8 cellular contexts compared by ENCODE assay signal in the genomic region with DNA sequence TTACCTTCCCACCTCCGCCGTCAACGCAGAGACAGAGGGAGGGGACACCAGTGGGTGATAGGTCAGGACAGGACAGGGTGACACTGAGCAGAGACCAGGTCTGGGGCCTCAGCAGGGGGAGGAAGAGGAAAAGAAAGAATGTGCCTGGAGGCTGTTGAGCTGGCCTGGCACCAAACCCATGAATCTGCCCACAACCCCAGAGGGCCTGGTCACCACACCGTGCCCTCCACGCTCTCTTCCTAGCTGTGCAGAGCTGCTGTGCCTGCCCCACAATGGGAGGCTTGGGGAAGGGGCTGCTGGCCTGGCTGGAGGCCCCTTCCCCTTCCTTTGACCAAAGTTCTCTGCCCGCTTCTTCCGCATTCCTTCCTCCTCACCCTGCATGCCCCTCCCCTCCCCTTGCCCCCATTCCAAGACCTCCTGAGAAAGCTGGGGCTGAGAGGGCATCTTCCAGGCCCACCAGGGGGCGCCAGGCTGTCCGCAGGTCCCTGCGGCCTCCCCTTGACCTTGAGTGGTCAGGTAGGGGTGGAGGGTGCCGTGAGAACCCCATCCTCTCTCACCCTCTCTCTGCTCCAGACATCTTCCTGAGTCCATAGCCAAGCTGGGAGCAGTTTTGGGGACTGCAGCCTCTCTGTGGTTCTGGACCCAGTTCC. TPM values are rescaled to one million over a fixed set of nuclear protein-coding genes. Genes with fewer than 3 reads are reported as not detected.
DNase-seq lines count a peak whose midpoint lies in the region; ATAC-seq and TF ChIP-seq lines count a peak whose summit lies in the region.

No MANE protein-coding gene starts in this region.

- H3K36me3 Mint-ChIP-seq in CD14-positive monocyte (peaks cover 0 to 4% of the 10 kb centered on the region in 2 donors), H9 (ENCODE audit: insufficient read depth in 1 of 3, low read depth in 3 of 3) (no peaks in the 10 kb centered on the region; a peak in 1 of 7 replicates)

- no peak overlapping the region for H3K18ac ChIP-seq in H9 (ENCODE audit: insufficient read length, low read depth, low read length)
- H3K18ac ChIP-seq in mesenchymal stem cell (ENCODE audit: low read depth in 1 of 2, low read length in 2 of 2) = no peak overlapping the region

- H2AFZ ChIP-seq in H9 (ENCODE audit: low read length) (no peak overlapping the region), mesenchymal stem cell (ENCODE audit: low read depth, low read length) (no peak overlapping the region)

- in situ Hi-C loops in astrocyte of the cerebellum (cut with HindIII; ENCODE audit: low sequenced_read_pairs) = loop anchor here (25.0 kb wide), 1 partner anchor 453 kb away; no protein-coding TSS in a partner anchor

- H4K8ac ChIP-seq in H9 (replicated peaks; ENCODE audit: insufficient read length, low read depth, low read length) = no peak overlapping the region
- no peak overlapping the region for H4K8ac ChIP-seq in mesenchymal stem cell (ENCODE audit: low read length)

- H4K91ac ChIP-seq in H9 (ENCODE audit: insufficient read length, low read depth, low read length) (no peak overlapping the region), mesenchymal stem cell (ENCODE audit: low read length) (no peak overlapping the region)

- peak; percentile 36 for TF ChIP-seq CTCF in CD14-positive monocyte (IDR thresholded peaks at IDR 0.05)
- peak; percentile 85 for TF ChIP-seq CTCF in H9 (conservative IDR thresholded peaks at IDR 0.05)
- TF ChIP-seq CTCF in astrocyte of the cerebellum (IDR thresholded peaks at IDR 0.05; ENCODE audit: low read depth, low read length, missing control alignments) = peak; percentile 45
- TF ChIP-seq CTCF in kidney epithelial cell (IDR thresholded peaks at IDR 0.05; ENCODE audit: insufficient read depth, low read length, poor library complexity, severe bottlenecking) = peak; percentile 66

- peaks cover 36% of the 10 kb centered on the region for H3K27me3 ChIP-seq in H9 (ENCODE audit: insufficient read depth, low read length)
- peaks cover 75% of the 10 kb centered on the region for H3K27me3 ChIP-seq in kidney epithelial cell (ENCODE audit: control insufficient read depth, insufficient read depth, low read length)
- H3K27me3 ChIP-seq in mesenchymal stem cell (ENCODE audit: control insufficient read depth in 1 of 2, insufficient read depth in 1 of 2, low read length in 2 of 2) = peaks cover 79 to 86% of the 10 kb centered on the region in 2 experiments

- H4K5ac ChIP-seq in H9 (ENCODE audit: insufficient read length, low read depth, low read length) = no peak overlapping the region

- DNase-seq in CD14-positive monocyte (ENCODE audit: low spot score) (no peak), H9 (peak; percentile 81), astrocyte of the cerebellum (ENCODE audit: low read depth) (no peak), kidney epithelial cell (ENCODE audit: low read depth) (no peak), NCI-H748 treated with DMSO at 0.1 percent for 48 hours (lab: John Stamatoyannopoulos, UW) (no peak), NCI-H1105 treated with DMSO at 0.1 percent for 48 hours (lab: John Stamatoyannopoulos, UW) (no peak), mesenchymal stem cell (no peak)

- H3K4me3 Mint-ChIP-seq in CD14-positive monocyte (no peak overlapping the region), H9 (no peak overlapping the region)

- no peaks in the 10 kb centered on the region for H4K20me1 ChIP-seq in H9 (ENCODE audit: control insufficient read depth, insufficient read depth, insufficient read length)

- no peak for ATAC-seq in HG03571 (IDR thresholded peaks at IDR 0.05; ENCODE audit: unreplicated experiment)

- H3K4ac ChIP-seq in H9 (ENCODE audit: low read depth, low read length) = no peak overlapping the region
- H3K4ac ChIP-seq in mesenchymal stem cell (ENCODE audit: low read depth in 1 of 2, low read length in 2 of 2) = no peak overlapping the region

- H3K14ac ChIP-seq in H9 (ENCODE audit: insufficient read depth, low read length) (no peak overlapping the region; the same call in 1 of the 2 replicates), mesenchymal stem cell (ENCODE audit: low read length in 2 of 2) (no peak overlapping the region)

- H3K9ac ChIP-seq in H9 (ENCODE audit: extremely low read depth, insufficient read length, low read length) = no peak overlapping the region
- no peak overlapping the region for H3K9ac ChIP-seq in mesenchymal stem cell (ENCODE audit: low read length)

- H2BK12ac ChIP-seq in H9 (ENCODE audit: insufficient read length, low read depth, low read length) = no peak overlapping the region
- no peak overlapping the region for H2BK12ac ChIP-seq in mesenchymal stem cell (ENCODE audit: low read length in 2 of 2)

- peaks cover 4% of the 10 kb centered on the region for H3K23me2 ChIP-seq in H9 (ENCODE audit: insufficient read length, low read depth, low read length, poor library complexity, severe bottlenecking)

- H3K9me3 Mint-ChIP-seq in CD14-positive monocyte = peaks cover 0 to 7% (median 2%) of the 10 kb centered on the region in 7 donors
- no peaks in the 10 kb centered on the region for H3K9me3 Mint-ChIP-seq in H9

- H3K56ac ChIP-seq in H9 (ENCODE audit: insufficient read length, low read depth, low read length) = no peak overlapping the region

- peaks cover 50 to 65% (median 51%) of the 10 kb centered on the region in 3 donors for H3K27me3 Mint-ChIP-seq in CD14-positive monocyte (ENCODE audit: low read depth in 3 of 3)
- peaks cover 33% of the 10 kb centered on the region for H3K27me3 Mint-ChIP-seq in H9 (ENCODE audit: low read depth)

- H3K4me1 Mint-ChIP-seq in CD14-positive monocyte = peaks cover 1% of the 10 kb centered on the region
- peaks cover 9 to 17% of the 10 kb centered on the region in 2 experiments for H3K4me1 Mint-ChIP-seq in H9

- no peak overlapping the region for H2BK120ac ChIP-seq in H9 (ENCODE audit: low read depth, low read length, poor library complexity, severe bottlenecking)
- H2BK120ac ChIP-seq in mesenchymal stem cell (ENCODE audit: low read depth, low read length) = no peak overlapping the region

- H3K9me3 ChIP-seq in H9 (ENCODE audit: control insufficient read depth, low read depth, low read length) = no peaks in the 10 kb centered on the region
- H3K9me3 ChIP-seq in mesenchymal stem cell (ENCODE audit: control insufficient read depth, low read length) = no peaks in the 10 kb centered on the region

- H3K4me2 ChIP-seq in H9 (ENCODE audit: insufficient read depth, insufficient read length, low read length) (no peak overlapping the region), mesenchymal stem cell (ENCODE audit: low read length, poor library complexity, severe bottlenecking) (no peak overlapping the region)

- no peaks in the 10 kb centered on the region for H3K79me2 ChIP-seq in H9 (ENCODE audit: insufficient read depth, low read length)

- H3K4me1 ChIP-seq in H9 (ENCODE audit: insufficient read depth, low read length) (no peaks in the 10 kb centered on the region), mesenchymal stem cell (ENCODE audit: control insufficient read depth, insufficient read depth, low read depth, low read length) (peaks cover 15% of the 10 kb centered on the region)

- H2AK5ac ChIP-seq in H9 (ENCODE audit: insufficient read length, low read length) = no peak overlapping the region
- no peak overlapping the region for H2AK5ac ChIP-seq in mesenchymal stem cell (ENCODE audit: low read length, severe bottlenecking)

- WGBS in H9 (ENCODE audit: extremely low coverage, insufficient read length, low lambda C conversion rate) = no CpG with 5 or more reads among the region's 11 CpGs
- WGBS in mesenchymal stem cell = 52% methylated on average over 9 of the region's 11 CpGs

- no peaks in the 10 kb centered on the region for H3K36me3 ChIP-seq in kidney epithelial cell (ENCODE audit: control insufficient read depth, insufficient read depth, low read length)
- no peaks in the 10 kb centered on the region for H3K36me3 ChIP-seq in mesenchymal stem cell (ENCODE audit: control insufficient read depth in 1 of 2, insufficient read depth in 2 of 2, low read depth in 1 of 2, low read length in 2 of 2)

- H2BK15ac ChIP-seq in H9 (ENCODE audit: low read depth, low read length) (no peak overlapping the region), mesenchymal stem cell (ENCODE audit: low read depth, poor library complexity, severe bottlenecking) (no peak overlapping the region)

- no peak overlapping the region for H3T11ph ChIP-seq in H9 (ENCODE audit: low read length)

- H3K27ac Mint-ChIP-seq in CD14-positive monocyte (no peak overlapping the region), H9 (no peak overlapping the region)

- H3K27ac ChIP-seq in H9 (ENCODE audit: insufficient read length, low read depth, low read length) = no peak overlapping the region
- no peak overlapping the region for H3K27ac ChIP-seq in mesenchymal stem cell (ENCODE audit: low read length, poor library complexity, severe bottlenecking)

- intact Hi-C loops in CD14-positive monocyte (cut with micrococcal nuclease) = no loop called here

- H3K4me3 ChIP-seq in astrocyte of the cerebellum (ENCODE audit: low read depth, low read length) (no peak overlapping the region), kidney epithelial cell (ENCODE audit: low read depth, low read length) (no peak overlapping the region), mesenchymal stem cell (ENCODE audit: insufficient read depth in 1 of 2, low read depth in 1 of 2, low read length in 2 of 2) (no peak overlapping the region)

- H2BK5ac ChIP-seq in H9 (ENCODE audit: insufficient read length, low read length) (no peak overlapping the region), mesenchymal stem cell (ENCODE audit: low read depth, low read length, poor library complexity, severe bottlenecking) (no peak overlapping the region)

- H2BK20ac ChIP-seq in H9 (ENCODE audit: low read depth, low read length, poor library complexity, severe bottlenecking) = no peak overlapping the region

- H3K23ac ChIP-seq in H9 (ENCODE audit: insufficient read length, low read depth, low read length) (no peak overlapping the region), mesenchymal stem cell (ENCODE audit: low read length in 2 of 2) (no peak overlapping the region)

- H3K79me1 ChIP-seq in H9 (ENCODE audit: insufficient read depth, low read depth, low read length, poor library complexity, severe bottlenecking) = no peaks in the 10 kb centered on the region
- no peaks in the 10 kb centered on the region for H3K79me1 ChIP-seq in mesenchymal stem cell (replicated peaks; ENCODE audit: low read length, poor library complexity, severe bottlenecking)

RNA-seq across cellular contexts. Expression of gene CACNA1I, which starts 11.0 kb away (rescaled TPM):
- not detected for polyA plus RNA-seq in CD14-positive monocyte
- total RNA-seq in H9 (2021) (0.50 and 0.53 TPM in 2 replicates), kidney epithelial cell (not detected in 2 replicates)
- under 0.01 TPM for polyA plus RNA-seq in mesenchymal stem cell (2013, experiment 1 of 2)
- polyA plus RNA-seq in mesenchymal stem cell (2013, experiment 2 of 2) = 0.01 TPM

RNA-seq across cellular contexts. Expression of gene RPS19BP1, which starts 27.0 kb away (rescaled TPM):
- polyA plus RNA-seq in CD14-positive monocyte = 100 to 1,000 TPM in 1 of 2 donors, 10 to 100 TPM in 1; 73.5 to 106 TPM
- total RNA-seq in H9 (2021) (65.0 and 72.2 TPM in 2 replicates), kidney epithelial cell (121 and 135 TPM in 2 replicates)
- polyA plus RNA-seq in mesenchymal stem cell (2013, experiment 1 of 2) = 59.9 TPM
- 59.6 TPM for polyA plus RNA-seq in mesenchymal stem cell (2013, experiment 2 of 2)

RNA-seq across cellular contexts. Expression of gene ATF4, which starts 39.2 kb away (rescaled TPM):
- polyA plus RNA-seq in CD14-positive monocyte = 10 to 100 TPM; 55.1 to 59.0 TPM
- total RNA-seq in H9 (2021) (455 TPM in 2 replicates), kidney epithelial cell (754 and 763 TPM in 2 replicates)
- 513 TPM for polyA plus RNA-seq in mesenchymal stem cell (2013, experiment 1 of 2)
- 503 TPM for polyA plus RNA-seq in mesenchymal stem cell (2013, experiment 2 of 2)

RNA-seq across cellular contexts. Expression of gene MIEF1, which starts 57.5 kb away (rescaled TPM):
- polyA plus RNA-seq in CD14-positive monocyte = 10 to 100 TPM; 13.3 to 14.0 TPM
- total RNA-seq in H9 (2021) (32.6 and 34.7 TPM in 2 replicates), kidney epithelial cell (43.3 and 54.6 TPM in 2 replicates)
- polyA plus RNA-seq in mesenchymal stem cell (2013, experiment 1 of 2) = 19.0 TPM
- 19.9 TPM for polyA plus RNA-seq in mesenchymal stem cell (2013, experiment 2 of 2)
